In genomic region chr11:33160587-33160986, GRCh38 we compare ENCODE assay signal across 8 cellular contexts. TPM values are rescaled to one million over a fixed set of nuclear protein-coding genes. Genes with fewer than 3 reads are reported as not detected.
A peak's percentile ranks its signal among the peaks of the same experiment; 100 is the strongest.
DNase-seq lines count a peak whose midpoint lies in the region; ATAC-seq and TF ChIP-seq lines count a peak whose summit lies in the region.

No MANE protein-coding gene starts in this region.

- no peaks in the 10 kb centered on the region for H3K9me3 ChIP-seq in gastroesophageal sphincter

- no peak for TF ChIP-seq EP300 in gastroesophageal sphincter (IDR thresholded peaks at IDR 0.05)

- no peaks in the 10 kb centered on the region for H3K36me3 ChIP-seq in GM23338 (ENCODE audit: insufficient read depth)
- no peaks in the 10 kb centered on the region for H3K36me3 ChIP-seq in gastroesophageal sphincter

- DNase-seq in GM23338 (ENCODE audit: low spot score) (no peak), skeletal muscle cell (ENCODE audit: low read depth) (no peak), GDM1 (lab: John Stamatoyannopoulos, UW) (no peak), NCI-H1436 treated with DMSO at 0.1 percent for 48 hours (lab: John Stamatoyannopoulos, UW) (no peak), HUDEP-2 (lab: John Stamatoyannopoulos, UW; ENCODE audit: unreplicated experiment in 76 of 76) (no peak)

- peaks cover 70% of the 10 kb centered on the region for H3K79me2 ChIP-seq in GM23338 (replicated peaks; ENCODE audit: insufficient read depth)

- H3K9me2 ChIP-seq in GM23338 (ENCODE audit: insufficient read depth) = no peaks in the 10 kb centered on the region

- peaks cover 47% of the 10 kb centered on the region for H3K36me3 Mint-ChIP-seq in GM23338 (ENCODE audit: low read depth)

- no peaks in the 10 kb centered on the region for H3F3A ChIP-seq in GM23338 (replicated peaks; ENCODE audit: low read depth)

- peak overlapping the region; percentile 88 for H3K4me3 ChIP-seq in GM23338
- peak overlapping the region; percentile 94 for H3K4me3 ChIP-seq in WI38 (ENCODE audit: low read depth, low read length)
- peak overlapping the region; percentile 73 to 84 for H3K4me3 ChIP-seq in gastroesophageal sphincter
- H3K4me3 ChIP-seq in skeletal muscle cell (ENCODE audit: low read depth, low read length) = peak overlapping the region; percentile 97

- H4K20me1 ChIP-seq in GM23338 (replicated peaks; ENCODE audit: insufficient read depth) = peaks cover 37% of the 10 kb centered on the region

- ATAC-seq in GM23338 = no peak
- no peak for ATAC-seq in gastroesophageal sphincter
- no peak for ATAC-seq in HG03039 (IDR thresholded peaks at IDR 0.05; ENCODE audit: unreplicated experiment)

- TF ChIP-seq POLR2A in gastroesophageal sphincter (IDR thresholded peaks at IDR 0.05) = no peak

- H2AFZ ChIP-seq in GM23338 = no peak overlapping the region

- H3K4me2 ChIP-seq in GM23338 = peak overlapping the region; percentile 86

- H3K4me1 ChIP-seq in GM23338 (ENCODE audit: insufficient read depth) = peaks cover 28% of the 10 kb centered on the region
- H3K4me1 ChIP-seq in gastroesophageal sphincter = peaks cover 2 to 57% (median 9%) of the 10 kb centered on the region in 3 donors

- peaks cover 31% of the 10 kb centered on the region for H3K4me1 Mint-ChIP-seq in GM23338

- peaks cover 9% of the 10 kb centered on the region; the same call in 2 of the 3 replicates for H3K9me3 Mint-ChIP-seq in GM23338

- H3K27ac Mint-ChIP-seq in GM23338 = peak overlapping the region; percentile 99

- whole genome bisulfite sequencing in gastroesophageal sphincter (ENCODE audit: low coverage in 1 of 2), 2 donors = 1% methylated on average over 7 of the region's 7 CpGs

- TF ChIP-seq CTCF in GM23338 (conservative IDR thresholded peaks at IDR 0.05; ENCODE audit: low read depth in 2 of 2) (no peak), WI38 (IDR thresholded peaks at IDR 0.05; ENCODE audit: low read depth, low read length) (no peak), gastroesophageal sphincter (IDR thresholded peaks at IDR 0.05) (no peak)

- H3K27ac ChIP-seq in GM23338 (ENCODE audit: low read depth) = peak overlapping the region; percentile 82
- peak overlapping the region in 3 of 4 donors; percentile 80 to 87 (median 80) for H3K27ac ChIP-seq in gastroesophageal sphincter

- H3K27me3 Mint-ChIP-seq in GM23338 (ENCODE audit: insufficient read depth, low read depth, poor library complexity) = peaks cover 8% of the 10 kb centered on the region

- H3K27me3 ChIP-seq in GM23338 (ENCODE audit: insufficient read depth) (no peaks in the 10 kb centered on the region), gastroesophageal sphincter (no peaks in the 10 kb centered on the region)

- H3K4me3 Mint-ChIP-seq in GM23338 = peak overlapping the region; percentile 97

TF ChIP-seq in GM23338, 12 proteins besides CTCF, POLR2A, EP300 and RAD21 (continues in another document):
- TF ChIP-seq ETS1 (IDR thresholded peaks at IDR 0.05) = no peak
- no peak for TF ChIP-seq EZH2phosphoT487 (IDR thresholded peaks at IDR 0.05; ENCODE audit: unreplicated experiment)
- TF ChIP-seq ZNF114 (CRISPR knock-in tag; IDR thresholded peaks at IDR 0.05) = no peak
- TF ChIP-seq ZNF462 (CRISPR knock-in tag; IDR thresholded peaks at IDR 0.05) = no peak
- no peak for TF ChIP-seq REST (IDR thresholded peaks at IDR 0.05; ENCODE audit: unreplicated experiment)
- no peak for TF ChIP-seq CREB1 (CRISPR knock-in tag; IDR thresholded peaks at IDR 0.05; ENCODE audit: low read depth)
- no peak for TF ChIP-seq JUNB (IDR thresholded peaks at IDR 0.05; ENCODE audit: unreplicated experiment)

RNA-seq across cellular contexts. Expression of gene CSTF3, which starts 0.7 kb away (rescaled TPM):
- 72.7 and 83.2 TPM in 2 replicates for total RNA-seq in GM23338 (2014; rRNA removed; shearing (Covaris generic))
- 151 and 158 TPM in 2 replicates for polyA plus RNA-seq in GM23338 (2016; fragmentation: Nextera tagmentation; extraction: Ambion mirVana)
- 10 to 100 TPM in 2 of 4 donors, 1 to 10 TPM in 2; 8.3 to 15.4 (median 10.8) TPM for total RNA-seq in gastroesophageal sphincter
